ENCODE assay signal across 21 cellular contexts in the genomic region with DNA sequence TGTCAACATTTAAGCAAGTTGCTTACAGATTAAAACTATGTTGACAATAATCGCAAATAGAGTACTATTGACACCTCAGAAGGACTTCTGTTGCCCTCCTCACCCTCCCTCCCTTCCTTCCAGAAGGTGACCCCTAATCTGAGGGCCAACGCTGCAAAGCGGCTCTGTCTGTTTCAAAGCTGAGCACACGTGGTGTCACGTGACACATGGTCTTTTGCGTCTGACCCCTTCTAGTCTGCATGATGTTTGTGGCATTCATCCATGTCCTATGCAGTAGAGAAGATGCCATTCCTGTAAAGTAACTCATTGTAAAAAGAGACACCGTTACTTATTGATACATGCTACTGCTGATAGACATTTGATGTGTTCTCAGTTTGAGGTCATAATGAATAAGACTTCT.
DNase-seq lines count a peak whose midpoint lies in the region; ATAC-seq, FAIRE-seq and TF ChIP-seq lines count a peak whose summit lies in the region.
"Had no signal": no experiment of that assay in that cellular context is flagged by ENCODE, and none has a peak within 500 bp of the region (broad histone marks: within the 10 kb centered on the region; RNA-seq: fewer than 3 reads in every experiment).

No MANE protein-coding gene starts in this region.

- H2BK15ac ChIP-seq in mesenchymal stem cell (ENCODE audit: low read depth, poor library complexity, severe bottlenecking) = no peak overlapping the region

- no peaks in the 10 kb centered on the region for H3K36me3 Mint-ChIP-seq in astrocyte (ENCODE audit: low read depth, unreplicated experiment)
- no peaks in the 10 kb centered on the region for H3K36me3 Mint-ChIP-seq in nephron progenitor cell (ENCODE audit: low read depth)
- no peaks in the 10 kb centered on the region for H3K36me3 Mint-ChIP-seq in activated CD8-positive, alpha-beta T cell treated with anti-CD3 and anti-CD28 coated beads, Interleukin-2, amount 10 ng/mL, durations not matched to agents 7 days and 5 days (ENCODE audit: low read depth)
- H3K36me3 Mint-ChIP-seq: activated naive CD8-positive, alpha-beta T cell treated with anti-CD3 and anti-CD28 coated beads for 36 hours; naive thymus-derived CD8-positive, alpha-beta T cell; stimulated activated effector memory CD8-positive, alpha-beta T cell treated with anti-CD3 and anti-CD28 coated beads, Interleukin-12 subunit alpha, Interleukin-12 subunit beta, amount 100 ng/mL, for 72 hours had no signal

- H3K27me3 Mint-ChIP-seq in astrocyte (ENCODE audit: low read depth, unreplicated experiment) (no peaks in the 10 kb centered on the region), nephron progenitor cell (ENCODE audit: low read depth, poor library complexity) (peaks cover 8% of the 10 kb centered on the region)
- no peaks in the 10 kb centered on the region for H3K27me3 Mint-ChIP-seq in activated CD8-positive, alpha-beta T cell treated with anti-CD3 and anti-CD28 coated beads, Interleukin-2, amount 10 ng/mL, durations not matched to agents 7 days and 5 days (ENCODE audit: low read depth)
- peaks cover 7% of the 10 kb centered on the region for H3K27me3 Mint-ChIP-seq in stimulated activated naive CD8-positive, alpha-beta T cell treated with anti-CD3 and anti-CD28 coated beads, Interleukin-15, amount 100 ng/mL, for 72 hours

- DNase-seq in HCT116 (ENCODE audit: low read depth, low spot score) = no peak
- DNase-seq in astrocyte (ENCODE audit: low read depth) = no peak
- DNase-seq in mesenchymal stem cell = no peak
- DNase-seq in nephron progenitor cell = no peak
- no peak for DNase-seq in activated CD8-positive, alpha-beta T cell treated with anti-CD3 and anti-CD28 coated beads, Interleukin-2, amount 10 ng/mL, durations not matched to agents 7 days and 5 days
- DNase-seq in stimulated activated naive CD8-positive, alpha-beta T cell treated with anti-CD3 and anti-CD28 coated beads, Interleukin-15, amount 100 ng/mL, for 72 hours = no peak
- no peak for DNase-seq in NCI-H2107 (lab: John Stamatoyannopoulos, UW)
- DNase-seq: activated naive CD8-positive, alpha-beta T cell treated with anti-CD3 and anti-CD28 coated beads for 36 hours; DND-41; glutamatergic neuron; H7; naive thymus-derived CD8-positive, alpha-beta T cell; NCI-H1048; NCI-H2029 treated with DMSO at 0.1 percent for 48 hours; posterior cingulate gyrus; Right ventricle myocardium superior; upper lobe of left lung had no signal

- H3K36me3 ChIP-seq in HCT116 (ENCODE audit: control insufficient read depth in 1 of 2, insufficient read depth in 2 of 2, low read length in 2 of 2) (no peaks in the 10 kb centered on the region), astrocyte (ENCODE audit: insufficient read depth, low read length) (no peaks in the 10 kb centered on the region), mesenchymal stem cell (ENCODE audit: control insufficient read depth in 1 of 2, insufficient read depth in 2 of 2, low read depth in 1 of 2, low read length in 2 of 2) (no peaks in the 10 kb centered on the region), stomach smooth muscle (ENCODE audit: control insufficient read depth in 2 of 2, insufficient read depth in 2 of 2, low read length in 2 of 2) (no peaks in the 10 kb centered on the region)
- H3K36me3 ChIP-seq: cardiac muscle cell, upper lobe of left lung had no signal

- no peak overlapping the region for H2BK120ac ChIP-seq in mesenchymal stem cell (ENCODE audit: low read depth, low read length)

- no peak overlapping the region for H3K23ac ChIP-seq in mesenchymal stem cell (ENCODE audit: low read length in 2 of 2)

- no peak for ATAC-seq in HCT116
- no peak for ATAC-seq in activated CD8-positive, alpha-beta T cell treated with anti-CD3 and anti-CD28 coated beads, Interleukin-2, amount 10 ng/mL, durations not matched to agents 7 days and 5 days
- ATAC-seq in stimulated activated naive CD8-positive, alpha-beta T cell treated with anti-CD3 and anti-CD28 coated beads, Interleukin-15, amount 100 ng/mL, for 72 hours = no peak
- ATAC-seq: naive thymus-derived CD8-positive, alpha-beta T cell had no signal

- H3K27ac ChIP-seq in HCT116 (ENCODE audit: low read depth, low read length) = no peak overlapping the region
- H3K27ac ChIP-seq in astrocyte (ENCODE audit: low read depth, low read length) = peak overlapping the region; percentile 94
- H3K27ac ChIP-seq in mesenchymal stem cell (ENCODE audit: low read length, poor library complexity, severe bottlenecking) = peak overlapping the region; percentile 77
- peak overlapping the region; percentile 46 for H3K27ac ChIP-seq in stomach smooth muscle (ENCODE audit: low read length)
- H3K27ac ChIP-seq: cardiac muscle cell had no signal

- whole genome bisulfite sequencing in mesenchymal stem cell = 82% methylated on average over 7 of the region's 7 CpGs

- H3K4me2 ChIP-seq in HCT116 (ENCODE audit: low read length) (peak overlapping the region; percentile 67; the same call in 1 of the 2 replicates), astrocyte (ENCODE audit: low read length) (peak overlapping the region; percentile 65), mesenchymal stem cell (ENCODE audit: low read length, poor library complexity, severe bottlenecking) (no peak overlapping the region)

- TF ChIP-seq POLR2A in HCT116 (IDR thresholded peaks at IDR 0.05; ENCODE audit: borderline replicate concordance, extremely low read depth, insufficient read depth, insufficient read length) = no peak

- BruUV-seq in HCT116 (replicated peaks; lab: Mats Ljungman, UMichigan) = no TSS peak

- H3K4me1 ChIP-seq in HCT116 (ENCODE audit: control insufficient read depth in 1 of 2, insufficient read depth in 2 of 2, low read length in 2 of 2) (peaks cover 6 to 18% of the 10 kb centered on the region in 2 experiments; a peak in 3 of 4 replicates), astrocyte (ENCODE audit: insufficient read depth, low read length) (peaks cover 52% of the 10 kb centered on the region), mesenchymal stem cell (ENCODE audit: control insufficient read depth, insufficient read depth, low read depth, low read length) (peaks cover 21% of the 10 kb centered on the region), stomach smooth muscle (ENCODE audit: control insufficient read depth, insufficient read depth, low read length) (peaks cover 45% of the 10 kb centered on the region)
- H3K4me1 ChIP-seq: upper lobe of left lung had no signal

- H3K4me1 Mint-ChIP-seq in astrocyte (ENCODE audit: low read depth, unreplicated experiment) (peaks cover 58% of the 10 kb centered on the region), nephron progenitor cell (peaks cover 15% of the 10 kb centered on the region)
- no peaks in the 10 kb centered on the region for H3K4me1 Mint-ChIP-seq in activated CD8-positive, alpha-beta T cell treated with anti-CD3 and anti-CD28 coated beads, Interleukin-2, amount 10 ng/mL, durations not matched to agents 7 days and 5 days (ENCODE audit: low read depth)
- no peaks in the 10 kb centered on the region for H3K4me1 Mint-ChIP-seq in stimulated activated naive CD8-positive, alpha-beta T cell treated with anti-CD3 and anti-CD28 coated beads, Interleukin-15, amount 100 ng/mL, for 72 hours
- H3K4me1 Mint-ChIP-seq: activated naive CD8-positive, alpha-beta T cell treated with anti-CD3 and anti-CD28 coated beads for 36 hours; naive thymus-derived CD8-positive, alpha-beta T cell; stimulated activated effector memory CD8-positive, alpha-beta T cell treated with anti-CD3 and anti-CD28 coated beads, Interleukin-12 subunit alpha, Interleukin-12 subunit beta, amount 100 ng/mL, for 72 hours had no signal

- no peaks in the 10 kb centered on the region for H3K79me1 ChIP-seq in mesenchymal stem cell (replicated peaks; ENCODE audit: low read length, poor library complexity, severe bottlenecking)

- no peak overlapping the region for H2BK5ac ChIP-seq in mesenchymal stem cell (ENCODE audit: low read depth, low read length, poor library complexity, severe bottlenecking)

- TF ChIP-seq CTCF in HCT116 (IDR thresholded peaks at IDR 0.05 in 2 of 3, conservative IDR thresholded peaks at IDR 0.05 in 1 of 3; ENCODE audit: borderline replicate concordance in 1 of 3, insufficient read depth in 1 of 3, low read depth in 2 of 3, low read length in 2 of 3) (no peak), astrocyte (IDR thresholded peaks at IDR 0.05; ENCODE audit: insufficient read depth, low read depth, low read length) (no peak), nephron progenitor cell (IDR thresholded peaks at IDR 0.05) (no peak)

- H3K14ac ChIP-seq in mesenchymal stem cell (ENCODE audit: low read length in 2 of 2) = no peak overlapping the region

- H4K91ac ChIP-seq in mesenchymal stem cell (ENCODE audit: low read length) = no peak overlapping the region

- peak overlapping the region in 1 of 2 experiments; percentile 8 for H2BK12ac ChIP-seq in mesenchymal stem cell (ENCODE audit: low read length in 2 of 2)

- H3K79me2 ChIP-seq in HCT116 (ENCODE audit: insufficient read depth, low read length) (no peaks in the 10 kb centered on the region), astrocyte (ENCODE audit: insufficient read depth, low read length) (no peaks in the 10 kb centered on the region)

- no peaks in the 10 kb centered on the region for H4K20me1 ChIP-seq in HCT116 (ENCODE audit: insufficient read depth)
- no peaks in the 10 kb centered on the region for H4K20me1 ChIP-seq in astrocyte (ENCODE audit: insufficient read depth, low read length)

- peak overlapping the region; percentile 49 for H2AK5ac ChIP-seq in mesenchymal stem cell (ENCODE audit: low read length, severe bottlenecking)

- H3K4me3 Mint-ChIP-seq in astrocyte (ENCODE audit: unreplicated experiment) (no peak overlapping the region), nephron progenitor cell (no peak overlapping the region)
- no peak overlapping the region for H3K4me3 Mint-ChIP-seq in activated CD8-positive, alpha-beta T cell treated with anti-CD3 and anti-CD28 coated beads, Interleukin-2, amount 10 ng/mL, durations not matched to agents 7 days and 5 days
- no peak overlapping the region for H3K4me3 Mint-ChIP-seq in stimulated activated naive CD8-positive, alpha-beta T cell treated with anti-CD3 and anti-CD28 coated beads, Interleukin-15, amount 100 ng/mL, for 72 hours
- H3K4me3 Mint-ChIP-seq: activated naive CD8-positive, alpha-beta T cell treated with anti-CD3 and anti-CD28 coated beads for 36 hours; activated T-helper 1 cell treated with anti-CD3 and anti-CD28 coated beads, Interleukin-12 subunit alpha, Interleukin-12 subunit beta, Interleukin-2, Interleukin-4 antibody, amounts not matched to agents 30 ng/mL and 10 ng/mL and 1 ng/mL, durations not matched to agents 14 hours and 24 hours and 36 hours; naive thymus-derived CD8-positive, alpha-beta T cell; stimulated activated effector memory CD8-positive, alpha-beta T cell treated with anti-CD3 and anti-CD28 coated beads, Interleukin-12 subunit alpha, Interleukin-12 subunit beta, amount 100 ng/mL, for 72 hours had no signal

- RAD21 ChIA-PET in HCT116 (lab: Charles Lee; ENCODE audit: low non-redundant PET in 1 of 2, low total read pairs in 2 of 2, uncharacterized antibody in 2 of 2, unreplicated experiment in 2 of 2) = no interaction called here

- peak overlapping the region in 1 of 2 experiments; percentile 48 for H3K18ac ChIP-seq in mesenchymal stem cell (ENCODE audit: low read depth in 1 of 2, low read length in 2 of 2)

- no peaks in the 10 kb centered on the region for H3K9me3 ChIP-seq in HCT116 (ENCODE audit: control insufficient read depth in 1 of 2, insufficient read depth in 1 of 2, low read depth in 1 of 2, low read length in 2 of 2)
- no peaks in the 10 kb centered on the region for H3K9me3 ChIP-seq in astrocyte (ENCODE audit: insufficient read depth, low read depth, low read length)
- no peaks in the 10 kb centered on the region for H3K9me3 ChIP-seq in mesenchymal stem cell (ENCODE audit: control insufficient read depth, low read length)
- no peaks in the 10 kb centered on the region for H3K9me3 ChIP-seq in stomach smooth muscle (ENCODE audit: control insufficient read depth in 2 of 2, low read length in 2 of 2)
- H3K9me3 ChIP-seq: upper lobe of left lung had no signal

- no peak overlapping the region for H3K4ac ChIP-seq in mesenchymal stem cell (ENCODE audit: low read depth in 1 of 2, low read length in 2 of 2)

- CTCF ChIA-PET in HCT116 (lab: Charles Lee) = no interaction called here
- CTCF ChIA-PET in activated CD8-positive, alpha-beta T cell treated with anti-CD3 and anti-CD28 coated beads, Interleukin-2, amount 10 ng/mL, durations not matched to agents 7 days and 5 days (lab: Charles Lee) = no interaction called here

- H3K9me3 Mint-ChIP-seq in astrocyte (ENCODE audit: unreplicated experiment) = no peaks in the 10 kb centered on the region
- H3K9me3 Mint-ChIP-seq in nephron progenitor cell = no peaks in the 10 kb centered on the region
- no peaks in the 10 kb centered on the region for H3K9me3 Mint-ChIP-seq in activated CD8-positive, alpha-beta T cell treated with anti-CD3 and anti-CD28 coated beads, Interleukin-2, amount 10 ng/mL, durations not matched to agents 7 days and 5 days (ENCODE audit: insufficient read depth)
- H3K9me3 Mint-ChIP-seq in stimulated activated naive CD8-positive, alpha-beta T cell treated with anti-CD3 and anti-CD28 coated beads, Interleukin-15, amount 100 ng/mL, for 72 hours = no peaks in the 10 kb centered on the region
- H3K9me3 Mint-ChIP-seq: activated T-helper 1 cell treated with anti-CD3 and anti-CD28 coated beads, Interleukin-12 subunit alpha, Interleukin-12 subunit beta, Interleukin-2, Interleukin-4 antibody, amounts not matched to agents 30 ng/mL and 10 ng/mL and 1 ng/mL, durations not matched to agents 14 hours and 24 hours and 36 hours had no signal

- H2AFZ ChIP-seq in HCT116 (ENCODE audit: low read depth, low read length, poor library complexity, severe bottlenecking) (peak overlapping the region; percentile 89), astrocyte (ENCODE audit: low read depth, low read length) (no peak overlapping the region), mesenchymal stem cell (ENCODE audit: low read depth, low read length) (no peak overlapping the region)

- H3K27ac Mint-ChIP-seq in astrocyte (ENCODE audit: unreplicated experiment) (peak overlapping the region; percentile 95), nephron progenitor cell (no peak overlapping the region)
- no peak overlapping the region for H3K27ac Mint-ChIP-seq in activated CD8-positive, alpha-beta T cell treated with anti-CD3 and anti-CD28 coated beads, Interleukin-2, amount 10 ng/mL, durations not matched to agents 7 days and 5 days
- no peak overlapping the region for H3K27ac Mint-ChIP-seq in stimulated activated naive CD8-positive, alpha-beta T cell treated with anti-CD3 and anti-CD28 coated beads, Interleukin-15, amount 100 ng/mL, for 72 hours
- H3K27ac Mint-ChIP-seq: activated naive CD8-positive, alpha-beta T cell treated with anti-CD3 and anti-CD28 coated beads for 36 hours; activated T-helper 1 cell treated with anti-CD3 and anti-CD28 coated beads, Interleukin-12 subunit alpha, Interleukin-12 subunit beta, Interleukin-2, Interleukin-4 antibody, amounts not matched to agents 30 ng/mL and 10 ng/mL and 1 ng/mL, durations not matched to agents 14 hours and 24 hours and 36 hours; naive thymus-derived CD8-positive, alpha-beta T cell; stimulated activated effector memory CD8-positive, alpha-beta T cell treated with anti-CD3 and anti-CD28 coated beads, Interleukin-12 subunit alpha, Interleukin-12 subunit beta, amount 100 ng/mL, for 72 hours had no signal

- H3K27me3 ChIP-seq in HCT116 (ENCODE audit: insufficient read depth, low read length) = no peaks in the 10 kb centered on the region
- H3K27me3 ChIP-seq in astrocyte (ENCODE audit: insufficient read depth, low read length) = no peaks in the 10 kb centered on the region
- H3K27me3 ChIP-seq in mesenchymal stem cell (ENCODE audit: control insufficient read depth in 1 of 2, insufficient read depth in 1 of 2, low read length in 2 of 2) = no peaks in the 10 kb centered on the region
- no peaks in the 10 kb centered on the region for H3K27me3 ChIP-seq in stomach smooth muscle (ENCODE audit: control insufficient read depth in 1 of 2, insufficient read depth in 2 of 2, low read length in 2 of 2)
- H3K27me3 ChIP-seq: cardiac muscle cell, upper lobe of left lung had no signal

- H3K9ac ChIP-seq in HCT116 (ENCODE audit: low read length) = 0 out of 2 replicates have a peak overlapping the region, but pooled peaks have one; percentile 10
- H3K9ac ChIP-seq in astrocyte (ENCODE audit: low read length) = peak overlapping the region; percentile 67
- peak overlapping the region; percentile 76 for H3K9ac ChIP-seq in mesenchymal stem cell (ENCODE audit: low read length)
- H3K9ac ChIP-seq in stomach smooth muscle (ENCODE audit: low read length in 2 of 2) = no peak overlapping the region

- no peaks in the 10 kb centered on the region for H3K9me2 ChIP-seq in HCT116 (ENCODE audit: insufficient read depth)

- no peak overlapping the region for H4K8ac ChIP-seq in mesenchymal stem cell (ENCODE audit: low read length)

- no peak for TF ChIP-seq RAD21 in HCT116 (IDR thresholded peaks at IDR 0.05; ENCODE audit: low read depth)

- intact Hi-C loops in HCT116 (cut with micrococcal nuclease) = no loop called here

- H3K4me3 ChIP-seq in HCT116 (replicated peaks in 1 of 2; ENCODE audit: low read depth in 1 of 2, low read length in 2 of 2) (no peak overlapping the region), astrocyte (ENCODE audit: insufficient read depth, low read depth, low read length) (no peak overlapping the region), mesenchymal stem cell (ENCODE audit: insufficient read depth in 1 of 2, low read depth in 1 of 2, low read length in 2 of 2) (peak overlapping the region in 1 of 2 experiments; percentile 22), stomach smooth muscle (ENCODE audit: low read length in 2 of 2) (no peak overlapping the region)
- H3K4me3 ChIP-seq: cardiac muscle cell, upper lobe of left lung had no signal

- peak; percentile 23 for FAIRE-seq in astrocyte (lab: Jason Lieb, UNC)

- POLR2A ChIA-PET in HCT116 (lab: Charles Lee) = no interaction called here
- POLR2A ChIA-PET in activated CD8-positive, alpha-beta T cell treated with anti-CD3 and anti-CD28 coated beads, Interleukin-2, amount 10 ng/mL, durations not matched to agents 7 days and 5 days (lab: Charles Lee) = no interaction called here

Comparison
In these comparisons a context has a peak if more than half of its experiments do, and no peak if none do; other contexts are left out.
1. H3K9ac ChIP-seq: peak in HCT116 (single experiment), astrocyte (single experiment) and mesenchymal stem cell (single experiment); none in stomach smooth muscle (0 of 2).